In the genomic region with DNA sequence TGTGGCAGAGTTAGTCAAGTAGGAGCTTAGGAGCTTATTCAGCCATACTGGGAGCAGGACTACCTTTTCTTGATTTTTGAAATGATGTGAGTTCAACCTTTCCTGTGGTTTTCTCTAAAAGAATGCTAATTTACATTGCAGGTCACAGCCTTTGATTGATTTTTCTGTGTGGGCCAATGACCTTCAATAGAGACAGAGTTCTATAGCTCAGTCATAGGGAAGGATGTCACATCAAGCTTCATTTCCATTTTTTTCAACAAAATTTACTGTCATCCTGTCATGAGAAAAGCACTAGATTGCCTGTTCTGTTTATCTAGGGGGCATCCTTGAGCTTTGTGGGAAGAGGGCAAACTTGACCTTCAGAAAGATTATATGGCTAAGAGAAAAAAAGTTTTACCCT, we compare ENCODE assay signal across 19 cellular contexts.
DNase-seq lines count a peak whose midpoint lies in the region; ATAC-seq and TF ChIP-seq lines count a peak whose summit lies in the region.
"Had no signal": no experiment of that assay in that cellular context is flagged by ENCODE, and none has a peak within 500 bp of the region (broad histone marks: within the 10 kb centered on the region; RNA-seq: fewer than 3 reads in every experiment).

No MANE protein-coding gene starts in this region.

- H3K4me3 ChIP-seq in GM06990 (replicated peaks; ENCODE audit: low read depth, low read length) (no peak overlapping the region), NB4 (ENCODE audit: low read depth, low read length) (no peak overlapping the region)
- H3K4me3 ChIP-seq: SJSA1 had no signal

- CTCF ChIA-PET in activated CD4-positive, alpha-beta T cell treated with anti-CD3 and anti-CD28 coated beads for 36 hours (lab: Charles Lee) = interaction anchor here (0.7 to 1.4 kb wide), 4 partner anchors 12 to 178 kb away, joined by 3 to 5 read pairs (median 3); no protein-coding TSS in a partner anchor

- H3K9me3 Mint-ChIP-seq in activated CD4-positive, alpha-beta T cell treated with anti-CD3 and anti-CD28 coated beads for 36 hours (ENCODE audit: low read depth) = peaks cover 4% of the 10 kb centered on the region
- no peaks in the 10 kb centered on the region for H3K9me3 Mint-ChIP-seq in activated T-helper 2 cell treated with anti-CD3 and anti-CD28 coated beads, Interferon-gamma antibody, Interleukin-2, Interleukin-4, amounts not matched to agents 10 μg/mL and 5 μg/mL and 100 μg/mL, durations not matched to agents 14 hours and 24 hours and 36 hours

- no peak for DNase-seq in activated CD4-positive, alpha-beta T cell treated with anti-CD3 and anti-CD28 coated beads for 36 hours
- DNase-seq in activated CD4-positive, alpha-beta T cell treated with anti-CD3 and anti-CD28 coated beads for 4 hours = no peak
- no peak for DNase-seq in GM06990 (ENCODE audit: extremely low read depth, insufficient read length)
- DNase-seq in NB4 (ENCODE audit: low read depth) = peak; percentile 3
- no peak for DNase-seq in activated T-helper 2 cell treated with anti-CD3 and anti-CD28 coated beads, Interferon-gamma antibody, Interleukin-2, Interleukin-4, amounts not matched to agents 10 μg/mL and 5 μg/mL and 100 μg/mL, durations not matched to agents 14 hours and 24 hours and 36 hours (ENCODE audit: low spot score)
- DNase-seq in AG08396 (ENCODE audit: low spot score) = no peak
- DNase-seq in ureter (ENCODE audit: low spot score) = no peak
- DNase-seq: CD4-positive, CD25-positive, alpha-beta regulatory T cell; DMS79 treated with DMSO at 0.1 percent for 48 hours; KG1; NCI-H1417; NCI-H1694 treated with DMSO at 0.1 percent for 48 hours; NCI-H2081 treated with DMSO at 0.1 percent for 48 hours; NCI-H2171 treated with DMSO at 0.1 percent for 48 hours; NCI-H446; NCI-H526 had no signal

- no peak for TF ChIP-seq POLR2A in NB4 (IDR thresholded peaks at IDR 0.05; ENCODE audit: extremely low read depth, insufficient read length)
- no peak for TF ChIP-seq POLR2A in GM18505 (IDR thresholded peaks at IDR 0.05; ENCODE audit: borderline replicate concordance, extremely low read depth, insufficient read depth, insufficient read length)

- ATAC-seq in activated CD4-positive, alpha-beta T cell treated with anti-CD3 and anti-CD28 coated beads for 36 hours = peak; percentile 26
- no peak for ATAC-seq in GM18505 (IDR thresholded peaks at IDR 0.05; ENCODE audit: unreplicated experiment)
- ATAC-seq: Right ventricle myocardium inferior had no signal

- H3K4me3 Mint-ChIP-seq in activated CD4-positive, alpha-beta T cell treated with anti-CD3 and anti-CD28 coated beads for 36 hours = no peak overlapping the region
- H3K4me3 Mint-ChIP-seq in activated T-helper 2 cell treated with anti-CD3 and anti-CD28 coated beads, Interferon-gamma antibody, Interleukin-2, Interleukin-4, amounts not matched to agents 10 μg/mL and 5 μg/mL and 100 μg/mL, durations not matched to agents 14 hours and 24 hours and 36 hours (ENCODE audit: low read depth) = no peak overlapping the region
- H3K4me3 Mint-ChIP-seq: CD4-positive, CD25-positive, alpha-beta regulatory T cell had no signal

- no peaks in the 10 kb centered on the region for H3K36me3 ChIP-seq in GM06990 (ENCODE audit: control insufficient read depth, insufficient read depth, low read length)
- H3K36me3 ChIP-seq: SJSA1 had no signal

- TF ChIP-seq CTCF in GM06990 (IDR thresholded peaks at IDR 0.05; ENCODE audit: insufficient read depth, low read length, poor library complexity, severe bottlenecking) = peak; percentile 12
- TF ChIP-seq CTCF in NB4 (IDR thresholded peaks at IDR 0.05; ENCODE audit: low read depth, low read length) = no peak

- peak overlapping the region; percentile 11 for H3K27ac Mint-ChIP-seq in activated CD4-positive, alpha-beta T cell treated with anti-CD3 and anti-CD28 coated beads for 36 hours
- peak overlapping the region; percentile 39 for H3K27ac Mint-ChIP-seq in activated T-helper 2 cell treated with anti-CD3 and anti-CD28 coated beads, Interferon-gamma antibody, Interleukin-2, Interleukin-4, amounts not matched to agents 10 μg/mL and 5 μg/mL and 100 μg/mL, durations not matched to agents 14 hours and 24 hours and 36 hours
- H3K27ac Mint-ChIP-seq: CD4-positive, CD25-positive, alpha-beta regulatory T cell had no signal

- H3K4me1 Mint-ChIP-seq in activated CD4-positive, alpha-beta T cell treated with anti-CD3 and anti-CD28 coated beads for 36 hours = peaks cover 40% of the 10 kb centered on the region
- H3K4me1 Mint-ChIP-seq in activated T-helper 2 cell treated with anti-CD3 and anti-CD28 coated beads, Interferon-gamma antibody, Interleukin-2, Interleukin-4, amounts not matched to agents 10 μg/mL and 5 μg/mL and 100 μg/mL, durations not matched to agents 14 hours and 24 hours and 36 hours (ENCODE audit: low read depth) = peaks cover 43% of the 10 kb centered on the region

- H3K36me3 Mint-ChIP-seq in activated CD4-positive, alpha-beta T cell treated with anti-CD3 and anti-CD28 coated beads for 36 hours (ENCODE audit: low read depth) = peaks cover 4% of the 10 kb centered on the region
- H3K36me3 Mint-ChIP-seq in activated T-helper 2 cell treated with anti-CD3 and anti-CD28 coated beads, Interferon-gamma antibody, Interleukin-2, Interleukin-4, amounts not matched to agents 10 μg/mL and 5 μg/mL and 100 μg/mL, durations not matched to agents 14 hours and 24 hours and 36 hours (ENCODE audit: low read depth) = peaks cover 31% of the 10 kb centered on the region

- intact Hi-C loops in activated CD4-positive, alpha-beta T cell treated with anti-CD3 and anti-CD28 coated beads for 36 hours (cut with DNase I, micrococcal nuclease) = loop anchor here in 1 of 2 experiments (10.0 kb wide), 1 partner anchor 485 kb away; no protein-coding TSS in a partner anchor
- intact Hi-C loops in activated T-helper 2 cell treated with anti-CD3 and anti-CD28 coated beads, Interferon-gamma antibody, Interleukin-2, Interleukin-4, amounts not matched to agents 10 μg/mL and 5 μg/mL and 100 μg/mL, durations not matched to agents 14 hours and 24 hours and 36 hours (cut with micrococcal nuclease) = no loop called here

- H3K27me3 ChIP-seq in GM06990 (replicated peaks; ENCODE audit: control insufficient read depth, insufficient read depth, low read length) = no peaks in the 10 kb centered on the region
- H3K27me3 ChIP-seq: SJSA1 had no signal

- no peaks in the 10 kb centered on the region for H3K27me3 Mint-ChIP-seq in activated CD4-positive, alpha-beta T cell treated with anti-CD3 and anti-CD28 coated beads for 36 hours
- H3K27me3 Mint-ChIP-seq in activated T-helper 2 cell treated with anti-CD3 and anti-CD28 coated beads, Interferon-gamma antibody, Interleukin-2, Interleukin-4, amounts not matched to agents 10 μg/mL and 5 μg/mL and 100 μg/mL, durations not matched to agents 14 hours and 24 hours and 36 hours (ENCODE audit: low read depth) = no peaks in the 10 kb centered on the region
- H3K27me3 Mint-ChIP-seq: CD4-positive, CD25-positive, alpha-beta regulatory T cell had no signal

- POLR2A ChIA-PET in activated CD4-positive, alpha-beta T cell treated with anti-CD3 and anti-CD28 coated beads for 36 hours (lab: Charles Lee) = no interaction called here
